In genomic region chr1:41660570-41661427, GRCh38 we compare ENCODE assay signal across 8 cellular contexts.
DNase-seq lines count a peak whose midpoint lies in the region; ATAC-seq and TF ChIP-seq lines count a peak whose summit lies in the region.

No MANE protein-coding gene starts in this region.

- no peaks in the 10 kb centered on the region for H3K4me1 ChIP-seq in HEK293 (ENCODE audit: control insufficient read depth, insufficient read depth, low read length)
- H3K4me1 ChIP-seq in mononuclear cell (ENCODE audit: insufficient read depth, low read length) = peaks cover 75% of the 10 kb centered on the region

- CTCF ChIA-PET in AG04450 (lab: Charles Lee) = no interaction called here
- CTCF ChIA-PET in HEK293 (lab: Yijun Ruan, JAX) = no interaction called here

- TF ChIP-seq CTCF in AG04450 (IDR thresholded peaks at IDR 0.05; ENCODE audit: low read depth, low read length) = no peak
- no peak for TF ChIP-seq CTCF in HEK293 (tag by site-specific recombination; IDR thresholded peaks at IDR 0.05)

- DNase-seq in AG04450 (ENCODE audit: low read depth, low spot score) (no peak), glomerular visceral epithelial cell (ENCODE audit: extremely low spot score) (no peak), UCSD-AML1 (lab: John Stamatoyannopoulos, UW; ENCODE audit: unreplicated experiment) (no peak), NCI-H1417 (lab: John Stamatoyannopoulos, UW) (no peak)
- no peak for DNase-seq in activated naive CD8-positive, alpha-beta T cell treated with anti-CD3 and anti-CD28 coated beads, Interleukin-2, amount 10 ng/mL, durations not matched to agents 7 days and 5 days

- H3K4me3 Mint-ChIP-seq in activated naive CD8-positive, alpha-beta T cell treated with anti-CD3 and anti-CD28 coated beads, Interleukin-2, amount 10 ng/mL, durations not matched to agents 7 days and 5 days = peak overlapping the region; percentile 92

- H3K27ac ChIP-seq in AG04450 (ENCODE audit: low read depth, low read length) (no peak overlapping the region), HEK293 (ENCODE audit: extremely low read depth, low read depth, low read length) (no peak overlapping the region)

- H3K27me3 ChIP-seq in AG04450 (ENCODE audit: control insufficient read depth, insufficient read depth, low read length) (no peaks in the 10 kb centered on the region), mononuclear cell (ENCODE audit: insufficient read depth, low read length) (no peaks in the 10 kb centered on the region)

- no peaks in the 10 kb centered on the region for H3K27me3 Mint-ChIP-seq in activated naive CD8-positive, alpha-beta T cell treated with anti-CD3 and anti-CD28 coated beads, Interleukin-2, amount 10 ng/mL, durations not matched to agents 7 days and 5 days

- H3K36me3 ChIP-seq in HEK293 (ENCODE audit: control insufficient read depth in 2 of 2, insufficient read depth in 1 of 2, low read length in 2 of 2) = no peaks in the 10 kb centered on the region

- no peak for ATAC-seq in activated naive CD8-positive, alpha-beta T cell treated with anti-CD3 and anti-CD28 coated beads, Interleukin-2, amount 10 ng/mL, durations not matched to agents 7 days and 5 days (ENCODE audit: low read depth)
- no peak for ATAC-seq in HG02588 (IDR thresholded peaks at IDR 0.05; ENCODE audit: unreplicated experiment)

- POLR2A ChIA-PET in AG04450 (lab: Yijun Ruan, JAX) = no interaction called here
- POLR2A ChIA-PET in HEK293 (lab: Yijun Ruan, JAX) = interaction anchor here (1.5 kb wide), 1 partner anchor 16 kb away, joined by 3 read pairs; no protein-coding TSS in a partner anchor
- POLR2A ChIA-PET in activated naive CD8-positive, alpha-beta T cell treated with anti-CD3 and anti-CD28 coated beads, Interleukin-2, amount 10 ng/mL, durations not matched to agents 7 days and 5 days (lab: Charles Lee) = interaction anchor here (1.3 to 3.6 kb wide), 3 partner anchors 8 to 12 kb away, joined by 4 to 30 read pairs (median 5); no protein-coding TSS in a partner anchor

- H3K9me3 Mint-ChIP-seq in activated naive CD8-positive, alpha-beta T cell treated with anti-CD3 and anti-CD28 coated beads, Interleukin-2, amount 10 ng/mL, durations not matched to agents 7 days and 5 days = no peaks in the 10 kb centered on the region

- no peaks in the 10 kb centered on the region for H3K9me3 ChIP-seq in AG04450 (ENCODE audit: control insufficient read depth, insufficient read depth, low read length)
- H3K9me3 ChIP-seq in HEK293 (ENCODE audit: control insufficient read depth, insufficient read depth, low read depth, low read length) = no peaks in the 10 kb centered on the region
- no peaks in the 10 kb centered on the region for H3K9me3 ChIP-seq in mononuclear cell (ENCODE audit: low read depth, low read length)

- H3K4me1 Mint-ChIP-seq in activated naive CD8-positive, alpha-beta T cell treated with anti-CD3 and anti-CD28 coated beads, Interleukin-2, amount 10 ng/mL, durations not matched to agents 7 days and 5 days = peaks cover 56% of the 10 kb centered on the region

- peak overlapping the region; percentile 84 for H3K4me3 ChIP-seq in AG04450 (ENCODE audit: low read depth, low read length)
- H3K4me3 ChIP-seq in HEK293 (ENCODE audit: low read depth, low read length) = peak overlapping the region; percentile 53; the same call in 1 of the 2 replicates
- peak overlapping the region; percentile 53 for H3K4me3 ChIP-seq in mononuclear cell (ENCODE audit: low read length)

- H3K36me3 Mint-ChIP-seq in activated naive CD8-positive, alpha-beta T cell treated with anti-CD3 and anti-CD28 coated beads, Interleukin-2, amount 10 ng/mL, durations not matched to agents 7 days and 5 days = peaks cover 2% of the 10 kb centered on the region

- H3K27ac Mint-ChIP-seq in activated naive CD8-positive, alpha-beta T cell treated with anti-CD3 and anti-CD28 coated beads, Interleukin-2, amount 10 ng/mL, durations not matched to agents 7 days and 5 days = peak overlapping the region; percentile 71

TF ChIP-seq in HEK293, 187 proteins besides CTCF, POLR2A, EP300 and RAD21:
- TF ChIP-seq ZNF274 (IDR thresholded peaks at IDR 0.05; ENCODE audit: low read length) = no peak
- TF ChIP-seq ZNF274 (tag by site-specific recombination; IDR thresholded peaks at IDR 0.05; ENCODE audit: borderline replicate concordance) = no peak
- TF ChIP-seq ZNF768 (tag by site-specific recombination; IDR thresholded peaks at IDR 0.05) = 0 out of 2 replicates have a peak, but pooled peaks have one; percentile 31
- peak; percentile 90 for TF ChIP-seq ZNF239 (tag by site-specific recombination; IDR thresholded peaks at IDR 0.05)
